Comparison of ENCODE assay signal across 8 cellular contexts in genomic region chr5:172910828-172911627, GRCh38. TPM values are rescaled to one million over a fixed set of nuclear protein-coding genes. Genes with fewer than 3 reads are reported as not detected.
DNase-seq lines count a peak whose midpoint lies in the region; ATAC-seq, FAIRE-seq and TF ChIP-seq lines count a peak whose summit lies in the region.

No MANE protein-coding gene starts in this region.

- H3K4me3 ChIP-seq in BE2C (ENCODE audit: low read depth, low read length): no peak overlapping the region
- H3K4me3 ChIP-seq in Panc1 (ENCODE audit: low read depth in 2 of 2, low read length in 2 of 2): no peak overlapping the region
- H3K4me3 ChIP-seq in H1 (ENCODE audit: extremely low read depth in 1 of 4, insufficient read depth in 2 of 4, low read depth in 3 of 4, low read length in 4 of 4): no peak overlapping the region
- H3K4me3 ChIP-seq in muscle layer of colon (ENCODE audit: low read depth in 1 of 2, low read length in 2 of 2): no peak overlapping the region

- FAIRE-seq in H1 (lab: Jason Lieb, UNC): no peak

- H4K20me1 ChIP-seq in H1 (replicated peaks in 1 of 2; ENCODE audit: control insufficient read depth in 1 of 2, insufficient read depth in 2 of 2, low read length in 2 of 2): peaks cover 7 to 12% of the 10 kb centered on the region in 2 experiments

- H3K9ac ChIP-seq in H1 (replicated peaks in 1 of 4; ENCODE audit: extremely low read depth in 1 of 4, low read depth in 3 of 4, low read length in 3 of 4) (no peak overlapping the region), muscle layer of colon (ENCODE audit: low read length) (no peak overlapping the region)

- no TSS peak for BruUV-seq in Panc1 (replicated peaks; lab: Mats Ljungman, UMichigan)

- CTCF ChIA-PET in Panc1 (lab: Charles Lee): interaction anchor here (0.6 kb wide), 1 partner anchor 25 kb away, joined by 4 read pairs; no protein-coding TSS in a partner anchor
- CTCF ChIA-PET in H1 (lab: Charles Lee; ENCODE audit: partially characterized antibody): interaction anchor here (1.2 to 2.1 kb wide), 2 partner anchors 191 to 196 kb away, joined by 4 to 12 read pairs; no protein-coding TSS in a partner anchor

- H3K14ac ChIP-seq in H1 (ENCODE audit: insufficient read length): no peak overlapping the region

- no peak overlapping the region for H2BK5ac ChIP-seq in H1 (ENCODE audit: low read depth, low read length)

- TF ChIP-seq CTCF in BE2C (IDR thresholded peaks at IDR 0.05; ENCODE audit: low read depth, low read length) (peak; percentile 32), Panc1 (IDR thresholded peaks at IDR 0.05) (no peak; the same call in 1 of the 2 replicates), H1 (IDR thresholded peaks at IDR 0.05; ENCODE audit: control extremely low read depth in 1 of 3, insufficient read depth in 1 of 3, low read depth in 1 of 3, low read length in 3 of 3) (peak; percentile 43 to 50 (median 46))

- H3K9me3 ChIP-seq in BE2C: no peaks in the 10 kb centered on the region
- H3K9me3 ChIP-seq in Panc1 (ENCODE audit: control insufficient read depth, insufficient read depth, low read depth, low read length): no peaks in the 10 kb centered on the region
- no peaks in the 10 kb centered on the region for H3K9me3 ChIP-seq in H1 (ENCODE audit: insufficient read depth in 2 of 2, low read depth in 1 of 2, low read length in 1 of 2)
- H3K9me3 ChIP-seq in muscle layer of colon (ENCODE audit: low read length): no peaks in the 10 kb centered on the region

- H3K4me2 ChIP-seq in H1 (ENCODE audit: insufficient read depth in 1 of 2, low read depth in 2 of 2, low read length in 2 of 2): no peak overlapping the region

- POLR2A ChIA-PET in Panc1 (lab: Charles Lee): no interaction called here
- POLR2A ChIA-PET in H1 (lab: Charles Lee; ENCODE audit: partially characterized antibody): no interaction called here

- TF ChIP-seq EP300 in H1 (IDR thresholded peaks at IDR 0.05; ENCODE audit: borderline replicate concordance in 1 of 2, low read depth in 2 of 2, low read length in 2 of 2): no peak

- ATAC-seq in GM18867 (IDR thresholded peaks at IDR 0.05; ENCODE audit: unreplicated experiment) (peak; percentile 63), Panc1 (peak; percentile 72), GM18502 (IDR thresholded peaks at IDR 0.05; ENCODE audit: poor library complexity, unreplicated experiment) (no peak)

- H4K8ac ChIP-seq in H1 (ENCODE audit: extremely low read depth, insufficient read depth, low read length): no peak overlapping the region

- H2BK12ac ChIP-seq in H1 (ENCODE audit: low read depth, low read length): no peak overlapping the region

- H2BK20ac ChIP-seq in H1 (ENCODE audit: low read length): no peak overlapping the region

- 90% methylated on average over 9 of the region's 9 CpGs; no CpG with 5 or more reads in 1 of the 2 experiments for WGBS in H1 (ENCODE audit: extremely low coverage in 1 of 2, insufficient coverage in 1 of 2, insufficient read length in 1 of 2, insufficient replicate concordance in 2 of 2, low coverage in 1 of 2, low lambda C conversion rate in 2 of 2, missing lambda C conversion rate in 1 of 2), 2 experiments

- no peak for TF ChIP-seq POLR2A in H1 (IDR thresholded peaks at IDR 0.05; ENCODE audit: control extremely low read depth in 1 of 2, low read depth in 2 of 2, low read length in 2 of 2)

- no peak overlapping the region for H3K18ac ChIP-seq in H1 (ENCODE audit: extremely low read depth, low read length)

- no peak overlapping the region for H3K4ac ChIP-seq in H1 (replicated peaks; ENCODE audit: insufficient read length, low read depth, low read length)

- H3K36me3 ChIP-seq in BE2C: peaks cover 11% of the 10 kb centered on the region
- peaks cover 7% of the 10 kb centered on the region; the same call in 1 of the 2 replicates for H3K36me3 ChIP-seq in Panc1 (ENCODE audit: control insufficient read depth, insufficient read depth, low read length)
- peaks cover 10 to 34% (median 25%) of the 10 kb centered on the region in 4 experiments; a peak in 7 of 8 replicates for H3K36me3 ChIP-seq in H1 (ENCODE audit: control insufficient read depth in 2 of 4, insufficient read depth in 4 of 4, low read length in 3 of 4)
- peaks cover 37% of the 10 kb centered on the region for H3K36me3 ChIP-seq in muscle layer of colon (ENCODE audit: insufficient read depth, low read length)

- H2BK120ac ChIP-seq in H1 (replicated peaks; ENCODE audit: low read depth, low read length): no peak overlapping the region

- H2BK15ac ChIP-seq in H1 (ENCODE audit: low read length): no peak overlapping the region

- H3K79me1 ChIP-seq in H1 (ENCODE audit: low read depth, low read length): no peaks in the 10 kb centered on the region

- peak; percentile 45 for DNase-seq in BE2C
- no peak for DNase-seq in Panc1 (ENCODE audit: low read depth, low spot score)
- peak in 1 of 2 experiments; percentile 55 for DNase-seq in H1 (ENCODE audit: low read depth in 1 of 2, low spot score in 2 of 2)
- DNase-seq in KG1 (lab: John Stamatoyannopoulos, UW): no peak
- no peak for DNase-seq in NCI-H187 treated with DMSO at 0.1 percent for 48 hours (lab: John Stamatoyannopoulos, UW)

- no peak overlapping the region for H3K27ac ChIP-seq in Panc1 (ENCODE audit: low read length)
- H3K27ac ChIP-seq in H1 (ENCODE audit: low read depth, low read length): no peak overlapping the region
- H3K27ac ChIP-seq in muscle layer of colon (ENCODE audit: low read depth, low read length): peak overlapping the region; percentile 37

- H4K5ac ChIP-seq in H1 (ENCODE audit: insufficient read length, low read depth, low read length): no peak overlapping the region

- no peak overlapping the region for H3K23ac ChIP-seq in H1 (ENCODE audit: insufficient read length)

- TF ChIP-seq RAD21 in H1 (IDR thresholded peaks at IDR 0.05 in 1 of 2, conservative IDR thresholded peaks at IDR 0.05 in 1 of 2; ENCODE audit: low read depth in 2 of 2, low read length in 2 of 2): peak; percentile 52 to 60

- in situ Hi-C loops in Panc1 (cut with HindIII; ENCODE audit: low pct_unique_long_range_greater_than_20kb, low sequenced_read_pairs): no loop called here

- no peak overlapping the region for H2AK5ac ChIP-seq in H1 (ENCODE audit: low read depth, low read length)

- H2AFZ ChIP-seq in H1 (ENCODE audit: low read length): no peak overlapping the region

- H3K4me1 ChIP-seq in BE2C (no peaks in the 10 kb centered on the region), Panc1 (ENCODE audit: control insufficient read depth, insufficient read depth, low read length) (peaks cover 21% of the 10 kb centered on the region), H1 (replicated peaks in 1 of 4; ENCODE audit: control insufficient read depth in 3 of 4, insufficient read depth in 4 of 4, low read length in 3 of 4) (peaks cover 0 to 8% (median 3%) of the 10 kb centered on the region in 4 experiments; a peak in 4 of 7 replicates), muscle layer of colon (ENCODE audit: insufficient read depth, low read length) (peaks cover 24% of the 10 kb centered on the region)

- no peak overlapping the region for H3K56ac ChIP-seq in H1 (replicated peaks; ENCODE audit: insufficient read length, low read depth, low read length)

- no peaks in the 10 kb centered on the region for H3K79me2 ChIP-seq in H1 (ENCODE audit: control insufficient read depth in 1 of 2, insufficient read depth in 2 of 2, low read length in 2 of 2)

- no peak overlapping the region for H4K91ac ChIP-seq in H1 (replicated peaks; ENCODE audit: insufficient read length, low read length)

- H3K27me3 ChIP-seq in BE2C (no peaks in the 10 kb centered on the region), Panc1 (ENCODE audit: control insufficient read depth, insufficient read depth, low read length) (no peaks in the 10 kb centered on the region), H1 (replicated peaks in 1 of 4; ENCODE audit: control insufficient read depth in 3 of 4, extremely low read depth in 1 of 4, insufficient read depth in 3 of 4, low read length in 3 of 4) (no peaks in the 10 kb centered on the region), muscle layer of colon (ENCODE audit: control insufficient read depth in 1 of 2, insufficient read depth in 2 of 2, low read length in 2 of 2) (no peaks in the 10 kb centered on the region)

- intact Hi-C loops in Panc1 (cut with micrococcal nuclease; ENCODE audit: unreplicated experiment): no loop called here

- H3K23me2 ChIP-seq in H1 (ENCODE audit: low read depth, low read length): no peaks in the 10 kb centered on the region

TF ChIP-seq in H1, 55 proteins besides CTCF, POLR2A, EP300 and RAD21:
- TF ChIP-seq KDM1A (IDR thresholded peaks at IDR 0.05; ENCODE audit: borderline replicate concordance, low read length): 0 out of 2 replicates have a peak, but pooled peaks have one; percentile 19
- TF ChIP-seq BRCA1 (IDR thresholded peaks at IDR 0.05; ENCODE audit: low read depth, low read length): no peak
- TF ChIP-seq CEBPB (IDR thresholded peaks at IDR 0.05; ENCODE audit: low read depth, low read length): no peak

RNA-seq across cellular contexts. Expression of gene RPL26L1, which starts 48.2 kb away (rescaled TPM):
- polyA plus RNA-seq in BE2C (2012; ENCODE audit: insufficient read depth, insufficient read length, low read depth): 175 TPM
- total RNA-seq in Panc1 (2021; ENCODE audit: unreplicated experiment): 49.8 TPM
- polyA plus RNA-seq in Panc1 (2012; ENCODE audit: insufficient read length): 75.2 TPM
- 53.2 and 58.2 TPM in 2 replicates for total RNA-seq in H1 (2021; fragmentation: NEBNext Ultra II Directional; extraction: Animal tissue kit (Norgen Biotek cat#: 25700))
- polyA plus RNA-seq in H1 (2011; rRNA removed): 42.2 and 80.4 TPM in 2 replicates
- 104 TPM for polyA plus RNA-seq in H1 (2011; cell fraction: cytosol; rRNA removed)
- polyA plus RNA-seq in H1 (2011; cell fraction: nucleus; rRNA removed): 38.3 TPM
- polyA plus RNA-seq in H1 (2012, experiment 1 of 2): 79.6 to 90.2 TPM (median 84.6 TPM) in 4 replicates
- polyA plus RNA-seq in H1 (2012, experiment 2 of 2): 66.3 TPM
- polyA plus RNA-seq in H1 (2013, experiment 1 of 2): 89.7 TPM
- 91.2 TPM for polyA plus RNA-seq in H1 (2013, experiment 2 of 2)
- 40.4 and 44.9 TPM in 2 replicates for polyA minus RNA-seq in H1 (2011; rRNA and poly(A)+ RNA removed)
- 17.3 TPM for polyA minus RNA-seq in H1 (2011; cell fraction: cytosol; rRNA and poly(A)+ RNA removed)
- polyA minus RNA-seq in H1 (2011; cell fraction: nucleus; rRNA and poly(A)+ RNA removed): 20.5 TPM
